Comparison of ENCODE assay signal across 12 cellular contexts in genomic region chr4:15043226-15043625, GRCh38. TPM values are rescaled to one million over a fixed set of nuclear protein-coding genes. Genes with fewer than 3 reads are reported as not detected.
DNase-seq lines count a peak whose midpoint lies in the region; ATAC-seq and TF ChIP-seq lines count a peak whose summit lies in the region.
"Had no signal": no experiment of that assay in that cellular context is flagged by ENCODE, and none has a peak within 500 bp of the region (broad histone marks: within the 10 kb centered on the region; RNA-seq: fewer than 3 reads in every experiment).

No MANE protein-coding gene starts in this region.

- H3K27me3 ChIP-seq in foreskin keratinocyte (no peaks in the 10 kb centered on the region), tibial artery (no peaks in the 10 kb centered on the region)
- H3K27me3 ChIP-seq: right atrium auricular region had no signal

- no peak for ATAC-seq in activated T-cell treated with anti-CD3 and anti-CD28 coated beads, Interleukin-2, amount 50 U/mL, for 72 hours (replicated peaks in 1 of 2)
- peak; percentile 66 for ATAC-seq in SK-N-SH treated with all-trans-retinoic acid at 6 μM for 48 hours
- ATAC-seq in foreskin keratinocyte: no peak
- ATAC-seq: activated CD4-positive, alpha-beta T cell treated with anti-CD3 and anti-CD28 coated beads for 36 hours had no signal

- no peak for DNase-seq in activated T-cell treated with anti-CD3 and anti-CD28 coated beads, Interleukin-2, amount 50 U/mL, for 72 hours
- DNase-seq in activated T-cell treated with anti-CD3 and anti-CD28 coated beads, Interleukin-2, amount 50 U/mL, for 1 hour: no peak
- DNase-seq in foreskin keratinocyte (no peak), tibial artery (no peak), NCI-H2081 treated with DMSO at 0.1 percent for 48 hours (lab: John Stamatoyannopoulos, UW) (no peak), SIG-M5 (lab: John Stamatoyannopoulos, UW) (no peak), NCI-H1105 treated with DMSO at 0.1 percent for 48 hours (lab: John Stamatoyannopoulos, UW) (no peak)
- DNase-seq: activated CD4-positive, alpha-beta T cell treated with anti-CD3 and anti-CD28 coated beads for 36 hours; NCI-H2029 treated with DMSO at 0.1 percent for 48 hours had no signal

- H3K4me3 Mint-ChIP-seq in activated T-cell treated with anti-CD3 and anti-CD28 coated beads, Interleukin-2, amount 50 U/mL, for 72 hours: no peak overlapping the region
- H3K4me3 Mint-ChIP-seq: activated CD4-positive, alpha-beta T cell treated with anti-CD3 and anti-CD28 coated beads for 36 hours; B cell had no signal

- H3K27me3 Mint-ChIP-seq in activated T-cell treated with anti-CD3 and anti-CD28 coated beads, Interleukin-2, amount 50 U/mL, for 72 hours (ENCODE audit: low read depth): no peaks in the 10 kb centered on the region
- H3K27me3 Mint-ChIP-seq: activated CD4-positive, alpha-beta T cell treated with anti-CD3 and anti-CD28 coated beads for 36 hours; B cell had no signal

- no peak overlapping the region for H3K4me3 ChIP-seq in tibial artery
- H3K4me3 ChIP-seq: right atrium auricular region had no signal

- H3K9me3 ChIP-seq in tibial artery: no peaks in the 10 kb centered on the region
- H3K9me3 ChIP-seq: right atrium auricular region had no signal

- TF ChIP-seq CTCF in foreskin keratinocyte (conservative IDR thresholded peaks at IDR 0.05) (peak; percentile 19), tibial artery (IDR thresholded peaks at IDR 0.05) (no peak)

- no peaks in the 10 kb centered on the region for H3K9me3 Mint-ChIP-seq in activated T-cell treated with anti-CD3 and anti-CD28 coated beads, Interleukin-2, amount 50 U/mL, for 72 hours

- H3K27ac Mint-ChIP-seq in activated T-cell treated with anti-CD3 and anti-CD28 coated beads, Interleukin-2, amount 50 U/mL, for 72 hours: peak overlapping the region; percentile 72
- H3K27ac Mint-ChIP-seq: activated CD4-positive, alpha-beta T cell treated with anti-CD3 and anti-CD28 coated beads for 36 hours; B cell had no signal

- H3K36me3 ChIP-seq in tibial artery: no peaks in the 10 kb centered on the region
- H3K36me3 ChIP-seq: right atrium auricular region had no signal

- H3K27ac ChIP-seq in foreskin keratinocyte: no peak overlapping the region
- H3K27ac ChIP-seq in tibial artery: peak overlapping the region; percentile 48
- H3K27ac ChIP-seq: right atrium auricular region had no signal

- H3K4me1 ChIP-seq in foreskin keratinocyte: peaks cover 13% of the 10 kb centered on the region
- peaks cover 0 to 68% (median 20%) of the 10 kb centered on the region in 4 donors for H3K4me1 ChIP-seq in tibial artery

- no peaks in the 10 kb centered on the region for H3K4me1 Mint-ChIP-seq in activated T-cell treated with anti-CD3 and anti-CD28 coated beads, Interleukin-2, amount 50 U/mL, for 72 hours (ENCODE audit: low read depth)
- H3K4me1 Mint-ChIP-seq: B cell had no signal

- H3K36me3 Mint-ChIP-seq in activated T-cell treated with anti-CD3 and anti-CD28 coated beads, Interleukin-2, amount 50 U/mL, for 72 hours (ENCODE audit: insufficient read depth in 2 of 2): peaks cover 0 to 2% of the 10 kb centered on the region in 2 donors

- intact Hi-C loops in tibial artery (cut with DNase I; ENCODE audit: low total_unique reads): no loop called here

TF ChIP-seq in SK-N-SH treated with all-trans-retinoic acid at 6 μM for 48 hours, 23 proteins besides CTCF, POLR2A, EP300 and RAD21:
- TF ChIP-seq TCF4 (CRISPR knock-in tag; IDR thresholded peaks at IDR 0.05; ENCODE audit: borderline replicate concordance): no peak
- TF ChIP-seq ZC3H10 (CRISPR knock-in tag; IDR thresholded peaks at IDR 0.05): no peak
- no peak for TF ChIP-seq ESRRG (CRISPR knock-in tag; IDR thresholded peaks at IDR 0.05)

RNA-seq across cellular contexts. Expression of gene CPEB2, which starts 40.9 kb away (rescaled TPM):
- 10 to 100 TPM; 13.5 to 14.5 TPM for total RNA-seq in activated T-cell treated with anti-CD3 and anti-CD28 coated beads, Interleukin-2, amount 50 U/mL, for 72 hours
- 9.1 and 13.2 TPM in 2 replicates for total RNA-seq in foreskin keratinocyte
- polyA plus RNA-seq in foreskin keratinocyte: 2.0 and 2.1 TPM in 2 replicates
